In the genomic region with DNA sequence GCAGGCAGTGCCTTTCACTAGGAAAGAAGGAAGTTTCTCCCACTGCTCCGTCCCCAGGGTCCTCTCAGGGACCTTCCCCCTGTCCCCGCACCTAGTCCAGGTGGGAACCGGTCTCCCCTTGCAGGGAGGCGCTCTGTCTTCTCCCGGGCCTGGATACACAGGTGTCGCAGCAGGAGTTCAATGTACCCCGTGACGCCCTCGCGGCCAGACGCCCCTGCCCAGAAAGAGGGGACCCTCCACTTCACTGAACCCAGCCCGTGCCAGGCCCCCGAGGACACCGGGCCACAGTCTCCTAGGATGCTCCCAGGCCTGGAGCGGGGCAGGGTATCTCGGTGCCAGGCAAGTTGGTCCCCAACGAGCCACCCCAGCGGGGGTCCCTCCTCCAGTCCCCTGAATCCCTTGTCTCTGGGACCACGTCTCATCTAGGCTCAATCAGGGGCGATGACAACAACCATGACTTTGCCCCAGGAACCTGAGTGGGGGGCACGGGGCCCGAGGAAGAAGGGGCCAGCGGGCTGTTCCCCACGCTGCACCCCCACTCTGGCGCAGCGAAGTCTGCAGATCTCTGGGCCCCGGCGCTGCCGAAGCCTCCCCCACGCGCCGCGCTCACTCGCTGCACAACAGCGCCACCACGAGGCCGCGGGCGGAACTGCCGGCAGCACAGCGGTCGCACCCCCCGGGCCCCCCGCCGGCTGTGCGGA, we compare ENCODE assay signal across 1 cellular context.
A peak's percentile ranks its signal among the peaks of the same experiment; 100 is the strongest.
TF ChIP-seq lines count a peak whose summit lies in the region.

No MANE protein-coding gene starts in this region.

TF ChIP-seq in HEK293, 187 proteins besides CTCF, POLR2A, EP300 and RAD21 (continued from another document):
- TF ChIP-seq, protein P1, sequence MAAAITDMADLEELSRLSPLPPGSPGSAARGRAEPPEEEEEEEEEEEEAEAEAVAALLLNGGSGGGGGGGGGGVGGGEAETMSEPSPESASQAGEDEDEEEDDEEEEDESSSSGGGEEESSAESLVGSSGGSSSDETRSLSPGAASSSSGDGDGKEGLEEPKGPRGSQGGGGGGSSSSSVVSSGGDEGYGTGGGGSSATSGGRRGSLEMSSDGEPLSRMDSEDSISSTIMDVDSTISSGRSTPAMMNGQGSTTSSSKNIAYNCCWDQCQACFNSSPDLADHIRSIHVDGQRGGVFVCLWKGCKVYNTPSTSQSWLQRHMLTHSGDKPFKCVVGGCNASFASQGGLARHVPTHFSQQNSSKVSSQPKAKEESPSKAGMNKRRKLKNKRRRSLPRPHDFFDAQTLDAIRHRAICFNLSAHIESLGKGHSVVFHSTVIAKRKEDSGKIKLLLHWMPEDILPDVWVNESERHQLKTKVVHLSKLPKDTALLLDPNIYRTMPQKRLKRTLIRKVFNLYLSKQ (tag by site-specific recombination; IDR thresholded peaks at IDR 0.05; ENCODE audit: borderline replicate concordance), result no peak
- TF ChIP-seq ZNF677 (tag by site-specific recombination; IDR thresholded peaks at IDR 0.05) (no peak), ZNF626 (tag by site-specific recombination; IDR thresholded peaks at IDR 0.05) (no peak), KLF9 (tag by site-specific recombination; IDR thresholded peaks at IDR 0.05; ENCODE audit: low read depth) (peak; percentile 33; the same call in 1 of the 2 replicates), SCRT2 (tag by site-specific recombination; IDR thresholded peaks at IDR 0.05) (no peak), ZNF596 (tag by site-specific recombination; IDR thresholded peaks at IDR 0.05) (0 out of 2 replicates have a peak, but pooled peaks have one; percentile 17), ZNF112 (tag by site-specific recombination; IDR thresholded peaks at IDR 0.05) (no peak), SALL2 (tag by site-specific recombination; IDR thresholded peaks at IDR 0.05; ENCODE audit: borderline replicate concordance) (no peak), ZNF561 (tag by site-specific recombination; IDR thresholded peaks at IDR 0.05; ENCODE audit: borderline replicate concordance) (peak; percentile 77; the same call in 1 of the 2 replicates), ZBTB48 (tag by site-specific recombination; IDR thresholded peaks at IDR 0.05) (no peak), ZNF335 (tag by site-specific recombination; conservative IDR thresholded peaks at IDR 0.05) (peak; percentile 39), ZNF426 (tag by site-specific recombination; IDR thresholded peaks at IDR 0.05) (no peak), ZNF302 (tag by site-specific recombination; IDR thresholded peaks at IDR 0.05; ENCODE audit: low read depth) (no peak), ZNF791 (tag by site-specific recombination; IDR thresholded peaks at IDR 0.05) (no peak), YY1 (tag by site-specific recombination; IDR thresholded peaks at IDR 0.05) (peak; percentile 23; the same call in 1 of the 2 replicates), ZNF169 (tag by site-specific recombination; IDR thresholded peaks at IDR 0.05) (no peak), ZFP37 (tag by site-specific recombination; IDR thresholded peaks at IDR 0.05) (no peak), ZNF416 (tag by site-specific recombination; IDR thresholded peaks at IDR 0.05) (no peak)
- TF ChIP-seq, protein P2, sequence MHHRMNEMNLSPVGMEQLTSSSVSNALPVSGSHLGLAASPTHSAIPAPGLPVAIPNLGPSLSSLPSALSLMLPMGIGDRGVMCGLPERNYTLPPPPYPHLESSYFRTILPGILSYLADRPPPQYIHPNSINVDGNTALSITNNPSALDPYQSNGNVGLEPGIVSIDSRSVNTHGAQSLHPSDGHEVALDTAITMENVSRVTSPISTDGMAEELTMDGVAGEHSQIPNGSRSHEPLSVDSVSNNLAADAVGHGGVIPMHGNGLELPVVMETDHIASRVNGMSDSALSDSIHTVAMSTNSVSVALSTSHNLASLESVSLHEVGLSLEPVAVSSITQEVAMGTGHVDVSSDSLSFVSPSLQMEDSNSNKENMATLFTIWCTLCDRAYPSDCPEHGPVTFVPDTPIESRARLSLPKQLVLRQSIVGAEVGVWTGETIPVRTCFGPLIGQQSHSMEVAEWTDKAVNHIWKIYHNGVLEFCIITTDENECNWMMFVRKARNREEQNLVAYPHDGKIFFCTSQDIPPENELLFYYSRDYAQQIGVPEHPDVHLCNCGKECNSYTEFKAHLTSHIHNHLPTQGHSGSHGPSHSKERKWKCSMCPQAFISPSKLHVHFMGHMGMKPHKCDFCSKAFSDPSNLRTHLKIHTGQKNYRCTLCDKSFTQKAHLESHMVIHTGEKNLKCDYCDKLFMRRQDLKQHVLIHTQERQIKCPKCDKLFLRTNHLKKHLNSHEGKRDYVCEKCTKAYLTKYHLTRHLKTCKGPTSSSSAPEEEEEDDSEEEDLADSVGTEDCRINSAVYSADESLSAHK (tag by site-specific recombination; IDR thresholded peaks at IDR 0.05), result no peak
- TF ChIP-seq, protein P3, sequence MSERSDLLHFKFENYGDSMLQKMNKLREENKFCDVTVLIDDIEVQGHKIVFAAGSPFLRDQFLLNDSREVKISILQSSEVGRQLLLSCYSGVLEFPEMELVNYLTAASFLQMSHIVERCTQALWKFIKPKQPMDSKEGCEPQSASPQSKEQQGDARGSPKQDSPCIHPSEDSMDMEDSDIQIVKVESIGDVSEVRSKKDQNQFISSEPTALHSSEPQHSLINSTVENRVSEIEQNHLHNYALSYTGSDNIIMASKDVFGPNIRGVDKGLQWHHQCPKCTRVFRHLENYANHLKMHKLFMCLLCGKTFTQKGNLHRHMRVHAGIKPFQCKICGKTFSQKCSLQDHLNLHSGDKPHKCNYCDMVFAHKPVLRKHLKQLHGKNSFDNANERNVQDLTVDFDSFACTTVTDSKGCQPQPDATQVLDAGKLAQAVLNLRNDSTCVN (tag by site-specific recombination; optimal IDR thresholded peaks at IDR 0.05), result peak; percentile 34
- TF ChIP-seq, protein P4, sequence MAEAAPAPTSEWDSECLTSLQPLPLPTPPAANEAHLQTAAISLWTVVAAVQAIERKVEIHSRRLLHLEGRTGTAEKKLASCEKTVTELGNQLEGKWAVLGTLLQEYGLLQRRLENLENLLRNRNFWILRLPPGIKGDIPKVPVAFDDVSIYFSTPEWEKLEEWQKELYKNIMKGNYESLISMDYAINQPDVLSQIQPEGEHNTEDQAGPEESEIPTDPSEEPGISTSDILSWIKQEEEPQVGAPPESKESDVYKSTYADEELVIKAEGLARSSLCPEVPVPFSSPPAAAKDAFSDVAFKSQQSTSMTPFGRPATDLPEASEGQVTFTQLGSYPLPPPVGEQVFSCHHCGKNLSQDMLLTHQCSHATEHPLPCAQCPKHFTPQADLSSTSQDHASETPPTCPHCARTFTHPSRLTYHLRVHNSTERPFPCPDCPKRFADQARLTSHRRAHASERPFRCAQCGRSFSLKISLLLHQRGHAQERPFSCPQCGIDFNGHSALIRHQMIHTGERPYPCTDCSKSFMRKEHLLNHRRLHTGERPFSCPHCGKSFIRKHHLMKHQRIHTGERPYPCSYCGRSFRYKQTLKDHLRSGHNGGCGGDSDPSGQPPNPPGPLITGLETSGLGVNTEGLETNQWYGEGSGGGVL (tag by site-specific recombination; IDR thresholded peaks at IDR 0.05), result no peak
- TF ChIP-seq, protein P5, sequence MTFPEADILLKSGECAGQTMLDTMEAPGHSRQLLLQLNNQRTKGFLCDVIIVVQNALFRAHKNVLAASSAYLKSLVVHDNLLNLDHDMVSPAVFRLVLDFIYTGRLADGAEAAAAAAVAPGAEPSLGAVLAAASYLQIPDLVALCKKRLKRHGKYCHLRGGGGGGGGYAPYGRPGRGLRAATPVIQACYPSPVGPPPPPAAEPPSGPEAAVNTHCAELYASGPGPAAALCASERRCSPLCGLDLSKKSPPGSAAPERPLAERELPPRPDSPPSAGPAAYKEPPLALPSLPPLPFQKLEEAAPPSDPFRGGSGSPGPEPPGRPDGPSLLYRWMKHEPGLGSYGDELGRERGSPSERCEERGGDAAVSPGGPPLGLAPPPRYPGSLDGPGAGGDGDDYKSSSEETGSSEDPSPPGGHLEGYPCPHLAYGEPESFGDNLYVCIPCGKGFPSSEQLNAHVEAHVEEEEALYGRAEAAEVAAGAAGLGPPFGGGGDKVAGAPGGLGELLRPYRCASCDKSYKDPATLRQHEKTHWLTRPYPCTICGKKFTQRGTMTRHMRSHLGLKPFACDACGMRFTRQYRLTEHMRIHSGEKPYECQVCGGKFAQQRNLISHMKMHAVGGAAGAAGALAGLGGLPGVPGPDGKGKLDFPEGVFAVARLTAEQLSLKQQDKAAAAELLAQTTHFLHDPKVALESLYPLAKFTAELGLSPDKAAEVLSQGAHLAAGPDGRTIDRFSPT (tag by site-specific recombination; IDR thresholded peaks at IDR 0.05), result no peak
- TF ChIP-seq, protein P6, sequence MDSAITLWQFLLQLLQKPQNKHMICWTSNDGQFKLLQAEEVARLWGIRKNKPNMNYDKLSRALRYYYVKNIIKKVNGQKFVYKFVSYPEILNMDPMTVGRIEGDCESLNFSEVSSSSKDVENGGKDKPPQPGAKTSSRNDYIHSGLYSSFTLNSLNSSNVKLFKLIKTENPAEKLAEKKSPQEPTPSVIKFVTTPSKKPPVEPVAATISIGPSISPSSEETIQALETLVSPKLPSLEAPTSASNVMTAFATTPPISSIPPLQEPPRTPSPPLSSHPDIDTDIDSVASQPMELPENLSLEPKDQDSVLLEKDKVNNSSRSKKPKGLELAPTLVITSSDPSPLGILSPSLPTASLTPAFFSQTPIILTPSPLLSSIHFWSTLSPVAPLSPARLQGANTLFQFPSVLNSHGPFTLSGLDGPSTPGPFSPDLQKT (IDR thresholded peaks at IDR 0.05; ENCODE audit: borderline replicate concordance, low read depth, low read length), result no peak
